Comparison of ENCODE assay signal across 8 cellular contexts in the genomic region with DNA sequence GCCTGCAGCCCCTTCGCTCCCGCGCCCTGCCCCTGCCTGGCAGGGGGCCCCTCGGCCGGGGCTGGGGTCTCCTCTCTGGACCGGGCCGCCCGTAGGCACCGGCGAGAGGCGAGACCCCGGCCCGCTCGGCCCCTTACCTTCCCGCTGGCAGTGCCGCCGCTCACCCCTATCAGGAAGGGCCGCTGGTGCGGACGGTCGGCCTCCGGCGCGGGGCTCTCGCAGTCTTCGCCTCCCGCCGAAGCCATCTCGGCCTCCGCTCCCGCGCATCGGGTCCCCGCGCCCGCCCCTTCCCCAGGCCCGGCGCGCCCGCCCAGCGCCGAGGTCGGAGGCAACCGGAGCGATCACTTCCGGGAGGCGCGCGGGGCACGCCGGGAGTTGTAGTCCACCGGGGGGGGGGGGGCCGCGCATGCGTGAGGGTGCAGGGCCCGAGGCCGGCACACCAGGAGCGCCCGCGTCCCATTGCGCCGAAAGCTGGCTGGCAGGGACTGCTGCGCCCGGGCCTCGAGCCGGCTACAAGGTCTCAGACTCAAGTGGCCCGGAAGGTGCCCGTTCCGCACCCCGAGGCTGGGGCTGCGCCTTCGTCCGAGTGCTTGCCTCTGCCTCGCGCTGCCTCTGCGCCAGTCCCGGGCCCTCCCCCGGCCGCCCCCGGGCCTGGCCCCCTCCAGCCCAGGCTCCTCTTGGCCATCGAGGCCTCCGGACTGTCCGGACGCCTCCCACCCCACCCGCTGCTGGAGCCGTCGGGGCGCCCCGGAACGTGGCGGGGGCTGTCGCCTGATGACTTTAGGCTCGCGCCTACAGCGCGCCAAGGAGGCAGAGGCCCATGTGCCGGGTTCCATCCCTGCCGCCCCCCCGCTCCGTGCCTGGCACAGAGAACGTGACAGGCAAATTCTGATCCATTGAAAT. TPM values are rescaled to one million over a fixed set of nuclear protein-coding genes. Genes with fewer than 3 reads are reported as not detected.
A peak's percentile ranks its signal among the peaks of the same experiment; 100 is the strongest.
DNase-seq lines count a peak whose midpoint lies in the region; ATAC-seq and TF ChIP-seq lines count a peak whose summit lies in the region.

A gene (minus strand): TSS at position 334 of the 903 bp plus-strand sequence. CDS start 89 bp downstream, at position 245.

- H3K4me3 Mint-ChIP-seq in IgD-negative memory B cell = peak within 1 kb of the TSS; percentile 38 to 88 (median 83)
- H3K4me3 Mint-ChIP-seq in activated T-cell treated with anti-CD3 and anti-CD28 coated beads, Interleukin-2, amount 50 U/mL, for 72 hours = peak within 1 kb of the TSS; percentile 84 to 89

- peak within 1 kb of the TSS in 2 of 3 donors; percentile 56 to 87 for H3K27ac Mint-ChIP-seq in IgD-negative memory B cell
- no peak within 1 kb of the TSS for H3K27ac Mint-ChIP-seq in activated T-cell treated with anti-CD3 and anti-CD28 coated beads, Interleukin-2, amount 50 U/mL, for 72 hours

- no peaks in the 10 kb centered on the region for H3K36me3 Mint-ChIP-seq in IgD-negative memory B cell
- peaks cover 0 to 2% of the 10 kb centered on the region in 2 donors for H3K36me3 Mint-ChIP-seq in activated T-cell treated with anti-CD3 and anti-CD28 coated beads, Interleukin-2, amount 50 U/mL, for 72 hours (ENCODE audit: insufficient read depth in 2 of 2)

- no TSS peak for BruUV-seq in Panc1 (replicated peaks; lab: Mats Ljungman, UMichigan)

- POLR2A ChIA-PET in Panc1 (lab: Charles Lee) = no interaction called here

- H3K9me3 ChIP-seq in Panc1 (ENCODE audit: control insufficient read depth, insufficient read depth, low read depth, low read length) (no peaks in the 10 kb centered on the region), esophagus muscularis mucosa (no peaks in the 10 kb centered on the region), muscle layer of duodenum (ENCODE audit: control insufficient read depth in 1 of 2, low read length in 2 of 2) (no peaks in the 10 kb centered on the region)

- CTCF ChIA-PET in Panc1 (lab: Charles Lee) = no interaction called here

- H3K4me1 ChIP-seq in Panc1 (ENCODE audit: control insufficient read depth, insufficient read depth, low read length) (peaks cover 11% of the 10 kb centered on the region), esophagus muscularis mucosa (peaks cover 17 to 25% (median 20%) of the 10 kb centered on the region in 4 donors), muscle layer of duodenum (ENCODE audit: control insufficient read depth in 1 of 2, insufficient read depth in 2 of 2, low read length in 2 of 2) (peaks cover 6 to 13% of the 10 kb centered on the region in 2 donors)

- WGBS in esophagus muscularis mucosa = 2% methylated on average over 22 of the region's 101 CpGs

- H3K27me3 Mint-ChIP-seq in IgD-negative memory B cell = no peaks in the 10 kb centered on the region
- no peaks in the 10 kb centered on the region for H3K27me3 Mint-ChIP-seq in activated T-cell treated with anti-CD3 and anti-CD28 coated beads, Interleukin-2, amount 50 U/mL, for 72 hours (ENCODE audit: low read depth)

- H3K27me3 ChIP-seq in Panc1 (ENCODE audit: control insufficient read depth, insufficient read depth, low read length) (no peaks in the 10 kb centered on the region), esophagus muscularis mucosa (no peaks in the 10 kb centered on the region), muscle layer of duodenum (ENCODE audit: low read depth, low read length) (no peaks in the 10 kb centered on the region)

- TF ChIP-seq CTCF in Panc1 (IDR thresholded peaks at IDR 0.05) (no peak), esophagus muscularis mucosa (IDR thresholded peaks at IDR 0.05) (peak in 2 of 3 experiments; percentile 6 to 22)

- H3K9me3 Mint-ChIP-seq in IgD-negative memory B cell = no peaks in the 10 kb centered on the region
- no peaks in the 10 kb centered on the region for H3K9me3 Mint-ChIP-seq in activated T-cell treated with anti-CD3 and anti-CD28 coated beads, Interleukin-2, amount 50 U/mL, for 72 hours

- peaks cover 5 to 10% (median 9%) of the 10 kb centered on the region in 3 donors for H3K4me1 Mint-ChIP-seq in IgD-negative memory B cell
- H3K4me1 Mint-ChIP-seq in activated T-cell treated with anti-CD3 and anti-CD28 coated beads, Interleukin-2, amount 50 U/mL, for 72 hours (ENCODE audit: low read depth) = peaks cover 21% of the 10 kb centered on the region

- ATAC-seq in GM21515 (IDR thresholded peaks at IDR 0.05; ENCODE audit: unreplicated experiment) (peak; percentile 61), Panc1 (peak; percentile 94)
- peak; percentile 97 to 98 for ATAC-seq in activated T-cell treated with anti-CD3 and anti-CD28 coated beads, Interleukin-2, amount 50 U/mL, for 72 hours (replicated peaks in 1 of 2)

- peak within 1 kb of the TSS; percentile 69 for H3K27ac ChIP-seq in Panc1 (ENCODE audit: low read length)
- H3K27ac ChIP-seq in esophagus muscularis mucosa (replicated peaks in 1 of 4) = peak within 1 kb of the TSS; percentile 86 to 91 (median 88)
- no peak within 1 kb of the TSS for H3K27ac ChIP-seq in muscle layer of duodenum (ENCODE audit: low read length)

- no peak for TF ChIP-seq EP300 in esophagus muscularis mucosa (IDR thresholded peaks at IDR 0.05)

- in situ Hi-C loops in Panc1 (cut with HindIII; ENCODE audit: low pct_unique_long_range_greater_than_20kb, low sequenced_read_pairs) = no loop called here

- intact Hi-C loops in Panc1 (cut with micrococcal nuclease; ENCODE audit: unreplicated experiment) (no loop called here), esophagus muscularis mucosa (cut with DNase I) (no loop called here)

- peak; percentile 32 for TF ChIP-seq POLR2A in esophagus muscularis mucosa (IDR thresholded peaks at IDR 0.05; ENCODE audit: low read depth)

- DNase-seq in DMS153 (lab: John Stamatoyannopoulos, UW) = peak; percentile 58
- DNase-seq in Panc1 (ENCODE audit: low read depth, low spot score) = no peak
- peak; percentile 82 to 85 for DNase-seq in activated T-cell treated with anti-CD3 and anti-CD28 coated beads, Interleukin-2, amount 50 U/mL, for 72 hours
- peak; percentile 94 for DNase-seq in esophagus muscularis mucosa (ENCODE audit: extremely low spot score)
- DNase-seq in stimulated activated CD8-positive, alpha-beta memory T cell treated with anti-CD3 and anti-CD28 coated beads, Interleukin-7, amount 100 ng/mL, for 24 hours (ENCODE audit: low read depth) = peak; percentile 47

- H3K4me3 ChIP-seq in Panc1 (ENCODE audit: low read depth in 2 of 2, low read length in 2 of 2) = peak within 1 kb of the TSS; percentile 66 to 68
- peak within 1 kb of the TSS; percentile 93 to 100 (median 97) for H3K4me3 ChIP-seq in esophagus muscularis mucosa
- peak within 1 kb of the TSS; percentile 74 to 85 for H3K4me3 ChIP-seq in muscle layer of duodenum (ENCODE audit: low read depth in 1 of 2, low read length in 2 of 2)

- H3K36me3 ChIP-seq in Panc1 (ENCODE audit: control insufficient read depth, insufficient read depth, low read length) (no peaks in the 10 kb centered on the region), esophagus muscularis mucosa (peaks cover 27 to 40% (median 35%) of the 10 kb centered on the region in 4 donors), muscle layer of duodenum (ENCODE audit: control insufficient read depth in 1 of 2, insufficient read depth in 2 of 2, low read length in 2 of 2) (peaks cover 16 to 25% of the 10 kb centered on the region in 2 donors)

RNA-seq across cellular contexts. Expression of the gene that starts here (rescaled TPM):
- polyA plus RNA-seq in IgD-negative memory B cell = 26.2 TPM
- total RNA-seq in Panc1 (2021; ENCODE audit: unreplicated experiment) = 30.2 TPM
- polyA plus RNA-seq in Panc1 (2012; ENCODE audit: insufficient read length) = 40.4 TPM
- total RNA-seq in activated T-cell treated with anti-CD3 and anti-CD28 coated beads, Interleukin-2, amount 50 U/mL, for 72 hours = 10 to 100 TPM; 19.2 to 29.7 TPM
- total RNA-seq in esophagus muscularis mucosa = 10 to 100 TPM; 47.3 to 63.9 (median 54.0) TPM
